ENCODE assay signal across 10 cellular contexts in the genomic region with DNA sequence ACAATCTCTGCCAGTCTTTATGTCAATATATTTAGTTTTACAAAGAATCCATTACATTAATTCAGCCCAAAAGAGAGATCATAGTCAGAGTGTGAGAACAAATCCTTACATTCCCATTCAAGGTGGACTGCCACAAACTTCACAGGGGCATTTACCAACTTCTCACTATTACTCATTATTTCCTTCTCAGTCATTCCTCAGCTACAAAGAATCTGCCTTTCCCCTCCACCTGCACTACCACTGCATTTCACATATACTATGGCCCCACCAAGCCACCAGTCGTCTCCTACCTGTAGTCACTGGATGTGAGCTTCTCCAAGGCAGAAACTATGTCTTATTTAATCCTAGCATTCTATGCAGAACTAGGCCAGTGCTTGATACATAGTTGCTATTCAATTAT.
A peak's percentile ranks its signal among the peaks of the same experiment; 100 is the strongest.
DNase-seq lines count a peak whose midpoint lies in the region; ATAC-seq lines count a peak whose summit lies in the region.
"Had no signal": no experiment of that assay in that cellular context is flagged by ENCODE, and none has a peak within 500 bp of the region (broad histone marks: within the 10 kb centered on the region; RNA-seq: fewer than 3 reads in every experiment).

No MANE protein-coding gene starts in this region.

- H4K91ac ChIP-seq in mesenchymal stem cell (ENCODE audit: low read length): no peak overlapping the region

- H2BK120ac ChIP-seq in mesenchymal stem cell (ENCODE audit: low read depth, low read length): no peak overlapping the region

- no peak overlapping the region for H4K8ac ChIP-seq in mesenchymal stem cell (ENCODE audit: low read length)

- no peak overlapping the region for H3K4me2 ChIP-seq in mesenchymal stem cell (ENCODE audit: low read length, poor library complexity, severe bottlenecking)
- H3K4me2 ChIP-seq in GM23248 (ENCODE audit: unreplicated experiment): no peak overlapping the region

- H4K20me1 ChIP-seq in GM23248 (ENCODE audit: insufficient read depth): no peaks in the 10 kb centered on the region

- H3K27me3 ChIP-seq in mesenchymal stem cell (ENCODE audit: control insufficient read depth in 1 of 2, insufficient read depth in 1 of 2, low read length in 2 of 2) (no peaks in the 10 kb centered on the region), GM23248 (replicated peaks; ENCODE audit: insufficient read depth) (no peaks in the 10 kb centered on the region)
- H3K27me3 ChIP-seq: tibial nerve had no signal

- no peak overlapping the region for H3K4ac ChIP-seq in mesenchymal stem cell (ENCODE audit: low read depth in 1 of 2, low read length in 2 of 2)

- ATAC-seq in GM18861 (IDR thresholded peaks at IDR 0.05; ENCODE audit: unreplicated experiment) (peak; percentile 31), GM21576 (IDR thresholded peaks at IDR 0.05; ENCODE audit: unreplicated experiment) (peak; percentile 48), HG03457 (IDR thresholded peaks at IDR 0.05; ENCODE audit: unreplicated experiment) (peak; percentile 36)
- ATAC-seq in effector memory CD8-positive, alpha-beta T cell (replicated peaks): no peak

- H2BK12ac ChIP-seq in mesenchymal stem cell (ENCODE audit: low read length in 2 of 2): no peak overlapping the region

- H3K9me2 ChIP-seq in GM23248 (ENCODE audit: insufficient read depth): no peaks in the 10 kb centered on the region

- H3K9me3 ChIP-seq in mesenchymal stem cell (ENCODE audit: control insufficient read depth, low read length) (no peaks in the 10 kb centered on the region), GM23248 (ENCODE audit: low read depth) (no peaks in the 10 kb centered on the region)
- H3K9me3 ChIP-seq: tibial nerve had no signal

- H2BK15ac ChIP-seq in mesenchymal stem cell (ENCODE audit: low read depth, poor library complexity, severe bottlenecking): no peak overlapping the region

- no peak overlapping the region for H3K18ac ChIP-seq in mesenchymal stem cell (ENCODE audit: low read depth in 1 of 2, low read length in 2 of 2)

- H2AK5ac ChIP-seq in mesenchymal stem cell (ENCODE audit: low read length, severe bottlenecking): no peak overlapping the region

- H3K79me1 ChIP-seq in mesenchymal stem cell (replicated peaks; ENCODE audit: low read length, poor library complexity, severe bottlenecking): peaks cover 16% of the 10 kb centered on the region

- DNase-seq in mesenchymal stem cell: no peak
- no peak for DNase-seq in DMS114 treated with DMSO at 0.1 percent for 48 hours (lab: John Stamatoyannopoulos, UW; ENCODE audit: unreplicated experiment)
- no peak for DNase-seq in NCI-H1694 treated with DMSO at 0.1 percent for 48 hours (lab: John Stamatoyannopoulos, UW)
- DNase-seq in effector memory CD8-positive, alpha-beta T cell: no peak
- no peak for DNase-seq in GM23248
- DNase-seq: H9 had no signal

- no peak overlapping the region for H3K27ac ChIP-seq in mesenchymal stem cell (ENCODE audit: low read length, poor library complexity, severe bottlenecking)
- H3K27ac ChIP-seq in GM23248: no peak overlapping the region
- H3K27ac ChIP-seq: tibial nerve had no signal

- H3F3A ChIP-seq in GM23248 (ENCODE audit: insufficient read depth): no peaks in the 10 kb centered on the region

- H3K4me3 ChIP-seq in mesenchymal stem cell (ENCODE audit: insufficient read depth in 1 of 2, low read depth in 1 of 2, low read length in 2 of 2) (no peak overlapping the region), GM23248 (no peak overlapping the region)
- H3K4me3 ChIP-seq: tibial nerve had no signal

- no peak overlapping the region for H3K23ac ChIP-seq in mesenchymal stem cell (ENCODE audit: low read length in 2 of 2)

- H3K36me3 ChIP-seq in mesenchymal stem cell (ENCODE audit: control insufficient read depth in 1 of 2, insufficient read depth in 2 of 2, low read depth in 1 of 2, low read length in 2 of 2): peaks cover 0 to 4% of the 10 kb centered on the region in 2 experiments
- H3K36me3 ChIP-seq in GM23248 (ENCODE audit: low read depth): no peaks in the 10 kb centered on the region
- H3K36me3 ChIP-seq: tibial nerve had no signal

- no peaks in the 10 kb centered on the region for H3K36me3 Mint-ChIP-seq in effector memory CD8-positive, alpha-beta T cell (ENCODE audit: insufficient read depth)

- no peaks in the 10 kb centered on the region for H3K4me1 Mint-ChIP-seq in effector memory CD8-positive, alpha-beta T cell (ENCODE audit: low read depth in 2 of 2)
- H3K4me1 Mint-ChIP-seq: H9 had no signal

- H3K9ac ChIP-seq in mesenchymal stem cell (ENCODE audit: low read length): peak overlapping the region; percentile 18
- no peak overlapping the region for H3K9ac ChIP-seq in GM23248

- no peaks in the 10 kb centered on the region for H3K9me3 Mint-ChIP-seq in effector memory CD8-positive, alpha-beta T cell
- H3K9me3 Mint-ChIP-seq: H9 had no signal

- no peak overlapping the region for H3K27ac Mint-ChIP-seq in effector memory CD8-positive, alpha-beta T cell

- H3K27me3 Mint-ChIP-seq in effector memory CD8-positive, alpha-beta T cell: peaks cover 8 to 15% of the 10 kb centered on the region in 2 donors

- H3K14ac ChIP-seq in mesenchymal stem cell (ENCODE audit: low read length in 2 of 2): no peak overlapping the region

- in situ Hi-C loops in GM23248 (cut with MboI): loop anchor here (10.0 kb wide), 2 partner anchors 208 to 238 kb away; no protein-coding TSS in a partner anchor

- H3K4me3 Mint-ChIP-seq in effector memory CD8-positive, alpha-beta T cell: no peak overlapping the region
- H3K4me3 Mint-ChIP-seq: H9 had no signal

- H2AFZ ChIP-seq in mesenchymal stem cell (ENCODE audit: low read depth, low read length) (no peak overlapping the region), GM23248 (no peak overlapping the region)

- H3K79me2 ChIP-seq in GM23248 (ENCODE audit: insufficient read depth): no peaks in the 10 kb centered on the region

- WGBS in mesenchymal stem cell: 83% methylated on average over 1 of the region's 1 CpG
- 52 to 57% methylated on average over 1 of the region's 1 CpG for WGBS in GM23248 (ENCODE audit: low coverage in 1 of 2, low lambda C conversion rate in 2 of 2, missing lambda C conversion rate in 2 of 2), 2 experiments

- no peaks in the 10 kb centered on the region for H3K4me1 ChIP-seq in mesenchymal stem cell (ENCODE audit: control insufficient read depth, insufficient read depth, low read depth, low read length)
- peaks cover 7% of the 10 kb centered on the region for H3K4me1 ChIP-seq in GM23248 (ENCODE audit: insufficient read depth)

- H2BK5ac ChIP-seq in mesenchymal stem cell (ENCODE audit: low read depth, low read length, poor library complexity, severe bottlenecking): no peak overlapping the region
